ENCODE assay signal across 8 cellular contexts in the genomic region with DNA sequence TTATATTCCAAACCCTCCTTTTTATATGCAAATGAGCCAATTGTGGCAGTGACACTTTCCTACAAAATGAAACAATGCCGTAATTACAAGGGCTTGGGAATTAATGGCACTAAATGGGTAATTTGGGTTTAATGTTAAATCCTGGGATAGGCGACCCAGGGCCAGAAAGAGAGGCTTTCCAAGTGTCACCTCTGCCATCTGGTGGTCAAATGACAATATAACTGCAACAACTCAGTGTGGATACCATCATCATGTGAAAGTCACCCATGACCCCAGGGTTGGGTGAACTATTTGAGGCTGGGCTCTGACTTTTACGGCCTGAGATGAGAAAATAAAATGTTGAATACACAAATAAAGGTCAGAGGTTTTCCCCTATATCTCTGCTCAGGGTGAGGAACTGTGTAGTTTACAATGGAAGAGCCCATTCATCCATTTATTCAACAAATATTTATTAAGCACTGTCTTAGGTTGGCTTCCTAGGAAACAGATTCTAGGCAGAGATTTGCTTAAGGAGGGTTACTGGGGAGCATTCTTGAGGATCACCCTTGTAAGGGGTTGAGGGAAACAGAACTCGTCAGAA. TPM values are rescaled to one million over a fixed set of nuclear protein-coding genes. Genes with fewer than 3 reads are reported as not detected.
A peak's percentile ranks its signal among the peaks of the same experiment; 100 is the strongest.
DNase-seq lines count a peak whose midpoint lies in the region; ATAC-seq, FAIRE-seq and TF ChIP-seq lines count a peak whose summit lies in the region.

No MANE protein-coding gene starts in this region.

- peak in 2 of 3 donors; percentile 53 to 73 for TF ChIP-seq CTCF in breast epithelium (IDR thresholded peaks at IDR 0.05)

- no peaks in the 10 kb centered on the region for H3K4me1 ChIP-seq in breast epithelium

- no peak for FAIRE-seq in RCC 7860 (lab: Jason Lieb, UNC)

- TF ChIP-seq POLR2A in breast epithelium (IDR thresholded peaks at IDR 0.05) = no peak

- H3K27ac Mint-ChIP-seq in stimulated activated naive CD8-positive, alpha-beta T cell treated with anti-CD3 and anti-CD28 coated beads, Interleukin-15, amount 100 ng/mL, for 72 hours = no peak overlapping the region

- H3K9me3 ChIP-seq in breast epithelium = no peaks in the 10 kb centered on the region

- H3K27me3 ChIP-seq in breast epithelium = no peaks in the 10 kb centered on the region

- H3K4me3 ChIP-seq in breast epithelium = no peak overlapping the region

- intact Hi-C loops in breast epithelium (cut with DNase I; ENCODE audit: low total_unique reads) = no loop called here

- no peaks in the 10 kb centered on the region for H3K27me3 Mint-ChIP-seq in stimulated activated naive CD8-positive, alpha-beta T cell treated with anti-CD3 and anti-CD28 coated beads, Interleukin-15, amount 100 ng/mL, for 72 hours

- H3K4me1 Mint-ChIP-seq in stimulated activated naive CD8-positive, alpha-beta T cell treated with anti-CD3 and anti-CD28 coated beads, Interleukin-15, amount 100 ng/mL, for 72 hours = peaks cover 6% of the 10 kb centered on the region

- H3K9me3 Mint-ChIP-seq in stimulated activated naive CD8-positive, alpha-beta T cell treated with anti-CD3 and anti-CD28 coated beads, Interleukin-15, amount 100 ng/mL, for 72 hours = no peaks in the 10 kb centered on the region

- no peak overlapping the region for H3K4me3 Mint-ChIP-seq in stimulated activated naive CD8-positive, alpha-beta T cell treated with anti-CD3 and anti-CD28 coated beads, Interleukin-15, amount 100 ng/mL, for 72 hours

- H3K27ac ChIP-seq in breast epithelium = no peak overlapping the region

- peak; percentile 74 for ATAC-seq in stimulated activated naive CD8-positive, alpha-beta T cell treated with anti-CD3 and anti-CD28 coated beads, Interleukin-15, amount 100 ng/mL, for 72 hours
- ATAC-seq in GM21360 (IDR thresholded peaks at IDR 0.05; ENCODE audit: unreplicated experiment) = no peak

- peak; percentile 13 for DNase-seq in stimulated activated CD4-positive, alpha-beta T cell treated with anti-CD3 and anti-CD28 coated beads, Interleukin-1b, Interleukin-23, amount 100 ng/mL, for 48 hours
- no peak for DNase-seq in stimulated activated CD4-positive, alpha-beta T cell treated with anti-CD3 and anti-CD28 coated beads, Interleukin-4, amount 100 ng/mL, for 1 hour
- peak; percentile 32 for DNase-seq in HT1080 (ENCODE audit: low read depth)
- DNase-seq in RCC 7860 (ENCODE audit: low spot score) = peak; percentile 16
- DNase-seq in breast epithelium (ENCODE audit: low spot score in 2 of 2) = no peak
- DNase-seq in islet precursor cell = peak; percentile 59
- peak; percentile 25 to 30 for DNase-seq in stimulated activated naive CD8-positive, alpha-beta T cell treated with anti-CD3 and anti-CD28 coated beads, Interleukin-15, amount 100 ng/mL, for 72 hours

- H3K36me3 ChIP-seq in breast epithelium = no peaks in the 10 kb centered on the region

RNA-seq across cellular contexts. Expression of a gene that starts 13.6 kb away (rescaled TPM):
- 29.5 and 43.5 TPM in 2 replicates for total RNA-seq in HT1080 (2014; rRNA removed; shearing (Covaris generic))
- polyA plus RNA-seq in HT1080 (2015; cell fraction: cytosol; rRNA removed) = 13.7 and 15.5 TPM in 2 replicates
- polyA plus RNA-seq in HT1080 (2015; cell fraction: nucleus; rRNA removed) = 73.6 and 76.3 TPM in 2 replicates
- total RNA-seq in breast epithelium = 10 to 100 TPM; 41.1 to 60.6 (median 49.5) TPM

RNA-seq across cellular contexts. Expression of a gene that starts 27.7 kb away (rescaled TPM):
- total RNA-seq in HT1080 (2014; rRNA removed; shearing (Covaris generic)) = 0.29 and 0.40 TPM in 2 replicates
- 0.56 and 0.81 TPM in 2 replicates for polyA plus RNA-seq in HT1080 (2015; cell fraction: cytosol; rRNA removed)
- polyA plus RNA-seq in HT1080 (2015; cell fraction: nucleus; rRNA removed) = 3.4 and 5.4 TPM in 2 replicates
- total RNA-seq in breast epithelium = 10 to 100 TPM; 42.1 to 67.2 (median 63.5) TPM

Comparison
In these comparisons a context has a peak if more than half of its experiments do, and no peak if none do; other contexts are left out.
1. DNase-seq: peak in stimulated activated CD4-positive, alpha-beta T cell treated with anti-CD3 and anti-CD28 coated beads, Interleukin-1b, Interleukin-23, amount 100 ng/mL, for 48 hours (single experiment), HT1080 (single experiment), RCC 7860 (single experiment), islet precursor cell (single experiment) and stimulated activated naive CD8-positive, alpha-beta T cell treated with anti-CD3 and anti-CD28 coated beads, Interleukin-15, amount 100 ng/mL, for 72 hours (2 of 2); none in stimulated activated CD4-positive, alpha-beta T cell treated with anti-CD3 and anti-CD28 coated beads, Interleukin-4, amount 100 ng/mL, for 1 hour (single experiment) and breast epithelium (0 of 2).
2. RNA of a gene that starts 27.7 kb away (total RNA-seq): 42.1 to 67.2 TPM in breast epithelium; 0.29 to 0.40 TPM in HT1080; every median in the first group is over 10 times any median in the second.